ENCODE assay signal across 9 cellular contexts in genomic region chr5:2160811-2161210, GRCh38.
"Had no signal": no experiment of that assay in that cellular context is flagged by ENCODE, and none has a peak within 500 bp of the region (broad histone marks: within the 10 kb centered on the region; RNA-seq: fewer than 3 reads in every experiment).

No MANE protein-coding gene starts in this region.

- H3K36me3 ChIP-seq: HAP-1 had no signal

- H2AFZ ChIP-seq: GM23248 had no signal

- DNase-seq: GM23248, GOT3, H7, KG1 had no signal

- H3K9ac ChIP-seq: GM23248 had no signal

- H3K4me1 ChIP-seq: HAP-1 had no signal

- ATAC-seq: HCT116, HepG2, K562 had no signal

- H3K27ac ChIP-seq: GM23248, HL-60 had no signal

- H3K4me3 ChIP-seq: GM23248, HAP-1, K562 had no signal

- H3K9me3 ChIP-seq: HAP-1 had no signal
